Comparison of ENCODE assay signal across 8 cellular contexts in genomic region chr2:66433945-66434678, GRCh38. TPM values are rescaled to one million over a fixed set of nuclear protein-coding genes. Genes with fewer than 3 reads are reported as not detected.
DNase-seq lines count a peak whose midpoint lies in the region; TF ChIP-seq lines count a peak whose summit lies in the region.

No MANE protein-coding gene starts in this region.

- H3K27me3 ChIP-seq in AG04450 (ENCODE audit: control insufficient read depth, insufficient read depth, low read length) (no peaks in the 10 kb centered on the region), Karpas-422 (ENCODE audit: low read length) (no peaks in the 10 kb centered on the region), esophagus (ENCODE audit: control insufficient read depth in 1 of 2, insufficient read depth in 2 of 2, low read length in 2 of 2) (no peaks in the 10 kb centered on the region), mucosa of rectum (ENCODE audit: control insufficient read depth in 2 of 2, insufficient read depth in 2 of 2, low read length in 2 of 2) (peaks cover 26 to 29% of the 10 kb centered on the region in 2 donors), uterus (no peaks in the 10 kb centered on the region)

- no peaks in the 10 kb centered on the region for H4K20me1 ChIP-seq in Karpas-422 (ENCODE audit: insufficient read depth, low read depth, low read length)

- peak overlapping the region; percentile 93 for H3K4me2 ChIP-seq in Karpas-422 (ENCODE audit: low read depth, low read length, poor library complexity, severe bottlenecking)

- TF ChIP-seq CTCF in AG04450 (IDR thresholded peaks at IDR 0.05; ENCODE audit: low read depth, low read length) (no peak), uterus (IDR thresholded peaks at IDR 0.05) (peak in 1 of 4 experiments; percentile 5)

- peak overlapping the region; percentile 84 for H3K4me3 Mint-ChIP-seq in T-helper 1 cell treated with Interleukin-12 subunit alpha and Interleukin-12 subunit beta and Interleukin-4 antibody, amounts not matched to agents 30 μg/mL and 1 μg/mL, for 36 hours

- no peak for DNase-seq in AG04450 (ENCODE audit: low read depth, low spot score)
- no peak for DNase-seq in Karpas-422
- DNase-seq in uterus, result peak; percentile 59 to 74
- no peak for DNase-seq in germinal center (ENCODE audit: low spot score)

- peaks cover 91% of the 10 kb centered on the region for H3K27me3 Mint-ChIP-seq in T-helper 1 cell treated with Interleukin-12 subunit alpha and Interleukin-12 subunit beta and Interleukin-4 antibody, amounts not matched to agents 30 μg/mL and 1 μg/mL, for 36 hours (ENCODE audit: low read depth)

- CTCF ChIA-PET in AG04450 (lab: Charles Lee), result interaction anchor here (0.7 to 2.0 kb wide), 8 partner anchors 10 to 1597 kb away, joined by 3 to 8 read pairs (median 4); no protein-coding TSS in a partner anchor

- H3K9me3 ChIP-seq in AG04450 (ENCODE audit: control insufficient read depth, insufficient read depth, low read length), result no peaks in the 10 kb centered on the region; the same call in 1 of the 2 replicates
- H3K9me3 ChIP-seq in Karpas-422 (ENCODE audit: low read length), result no peaks in the 10 kb centered on the region
- H3K9me3 ChIP-seq in esophagus (ENCODE audit: control insufficient read depth in 2 of 2, insufficient read depth in 1 of 2, low read depth in 1 of 2, low read length in 1 of 2), result no peaks in the 10 kb centered on the region
- no peaks in the 10 kb centered on the region for H3K9me3 ChIP-seq in mucosa of rectum (ENCODE audit: control insufficient read depth in 2 of 2, low read length in 2 of 2)
- H3K9me3 ChIP-seq in uterus, result no peaks in the 10 kb centered on the region

- H3K79me2 ChIP-seq in Karpas-422 (ENCODE audit: low read length), result no peaks in the 10 kb centered on the region

- no peaks in the 10 kb centered on the region for H3K9me3 Mint-ChIP-seq in T-helper 1 cell treated with Interleukin-12 subunit alpha and Interleukin-12 subunit beta and Interleukin-4 antibody, amounts not matched to agents 30 μg/mL and 1 μg/mL, for 36 hours

- peaks cover 32% of the 10 kb centered on the region for H3K4me1 ChIP-seq in Karpas-422 (ENCODE audit: low read length)
- no peaks in the 10 kb centered on the region for H3K4me1 ChIP-seq in esophagus (ENCODE audit: control insufficient read depth in 2 of 2, insufficient read depth in 2 of 2, low read length in 1 of 2)
- peaks cover 7 to 10% of the 10 kb centered on the region in 2 donors for H3K4me1 ChIP-seq in mucosa of rectum (ENCODE audit: control insufficient read depth in 2 of 2, insufficient read depth in 2 of 2, low read length in 2 of 2)
- no peaks in the 10 kb centered on the region for H3K4me1 ChIP-seq in uterus

- no peaks in the 10 kb centered on the region for H3K9me2 ChIP-seq in Karpas-422 (replicated peaks; ENCODE audit: insufficient read depth, low read length)

- peak overlapping the region; percentile 96 for H2AFZ ChIP-seq in Karpas-422 (ENCODE audit: low read length)

- H3K36me3 ChIP-seq in Karpas-422 (ENCODE audit: insufficient read depth, low read length), result no peaks in the 10 kb centered on the region
- H3K36me3 ChIP-seq in esophagus (ENCODE audit: control insufficient read depth in 2 of 2, insufficient read depth in 2 of 2, low read length in 1 of 2), result no peaks in the 10 kb centered on the region
- no peaks in the 10 kb centered on the region for H3K36me3 ChIP-seq in mucosa of rectum (ENCODE audit: control insufficient read depth in 2 of 2, insufficient read depth in 2 of 2, low read length in 2 of 2)
- H3K36me3 ChIP-seq in uterus, result no peaks in the 10 kb centered on the region

- peaks cover 3% of the 10 kb centered on the region for H3K36me3 Mint-ChIP-seq in T-helper 1 cell treated with Interleukin-12 subunit alpha and Interleukin-12 subunit beta and Interleukin-4 antibody, amounts not matched to agents 30 μg/mL and 1 μg/mL, for 36 hours (ENCODE audit: low read depth)

- H3K27ac ChIP-seq in AG04450 (ENCODE audit: low read depth, low read length) (peak overlapping the region; percentile 96), Karpas-422 (ENCODE audit: low read length) (no peak overlapping the region; the same call in 1 of the 2 replicates), esophagus (ENCODE audit: low read depth in 2 of 2, low read length in 1 of 2) (peak overlapping the region; percentile 94 to 97), mucosa of rectum (ENCODE audit: low read depth in 2 of 2, low read length in 2 of 2) (peak overlapping the region; percentile 82 to 88), uterus (peak overlapping the region; percentile 96 to 100)

- peaks cover 20% of the 10 kb centered on the region for H3K4me1 Mint-ChIP-seq in T-helper 1 cell treated with Interleukin-12 subunit alpha and Interleukin-12 subunit beta and Interleukin-4 antibody, amounts not matched to agents 30 μg/mL and 1 μg/mL, for 36 hours (ENCODE audit: low read depth)

- peak overlapping the region; percentile 71 for H3K27ac Mint-ChIP-seq in T-helper 1 cell treated with Interleukin-12 subunit alpha and Interleukin-12 subunit beta and Interleukin-4 antibody, amounts not matched to agents 30 μg/mL and 1 μg/mL, for 36 hours

- POLR2A ChIA-PET in AG04450 (lab: Yijun Ruan, JAX), result interaction anchor here (0.6 to 6.8 kb wide), 19 partner anchors 12 to 1216 kb away, joined by 3 to 113 read pairs (median 5); no protein-coding TSS in a partner anchor

- WGBS in esophagus, 2 donors, result 1% methylated on average over 48 to 61 of the region's 61 CpGs

- peak overlapping the region; percentile 68 for H3K9ac ChIP-seq in Karpas-422 (ENCODE audit: low read length)
- H3K9ac ChIP-seq in mucosa of rectum (ENCODE audit: low read depth in 1 of 2, low read length in 2 of 2), result peak overlapping the region; percentile 60 to 69

- H3K4me3 ChIP-seq in AG04450 (ENCODE audit: low read depth, low read length) (peak overlapping the region; percentile 91), GM08714 (ENCODE audit: low read length) (peak overlapping the region; percentile 65), Karpas-422 (ENCODE audit: low read length) (peak overlapping the region; percentile 75), esophagus (ENCODE audit: low read depth in 1 of 2, low read length in 2 of 2) (peak overlapping the region; percentile 68 to 85), mucosa of rectum (ENCODE audit: low read length in 2 of 2) (peak overlapping the region; percentile 72 to 74), uterus (peak overlapping the region; percentile 80 to 97)

- intact Hi-C loops in uterus (cut with DNase I; ENCODE audit: low total_unique reads), result loop anchor here (2.0 to 10.0 kb wide), 2 partner anchors 143 to 1211 kb away; no protein-coding TSS in a partner anchor

- TF ChIP-seq POLR2A in uterus (IDR thresholded peaks at IDR 0.05), result peak; percentile 35 to 36

RNA-seq across cellular contexts. Expression of gene MEIS1, which starts 0.8 kb away (rescaled TPM):
- polyA plus RNA-seq in AG04450 (2011; rRNA removed) (87.2 and 107 TPM in 2 replicates), esophagus (10 to 100 TPM; 16.8 to 30.4 TPM)
- 505 and 558 TPM in 2 replicates for polyA minus RNA-seq in AG04450 (2011; rRNA and poly(A)+ RNA removed)
- total RNA-seq in Karpas-422 (2014; rRNA removed; shearing (Covaris generic); ENCODE audit: low replicate concordance), result 32.5 and 35.3 TPM in 2 replicates
- total RNA-seq in uterus, result 100 to 1,000 TPM; 110 to 418 (median 233) TPM

Comparison
In these comparisons a context has a peak if more than half of its experiments do, and no peak if none do; other contexts are left out.
1. DNase-seq: peak in uterus (2 of 2); none in AG04450 (single experiment), Karpas-422 (single experiment) and germinal center (single experiment).
2. Peak in every context shown above with its lines, with median percentiles within 50 percentile points of each other: H3K4me3 ChIP-seq.